ENCODE assay signal across 18 cellular contexts in genomic region chr1:73813726-73814125, GRCh38.
DNase-seq lines count a peak whose midpoint lies in the region; ATAC-seq and TF ChIP-seq lines count a peak whose summit lies in the region.
"Had no signal": no experiment of that assay in that cellular context is flagged by ENCODE, and none has a peak within 500 bp of the region (broad histone marks: within the 10 kb centered on the region; RNA-seq: fewer than 3 reads in every experiment).

No MANE protein-coding gene starts in this region.

- peaks cover 8% of the 10 kb centered on the region for H3K4me1 ChIP-seq in neural progenitor cell
- H3K4me1 ChIP-seq: esophagus squamous epithelium had no signal

- no peaks in the 10 kb centered on the region for H4K20me1 ChIP-seq in neural progenitor cell (ENCODE audit: low read depth)

- CTCF ChIA-PET in CD4-positive, alpha-beta T cell (lab: Charles Lee): no interaction called here

- no peaks in the 10 kb centered on the region for H3K9me3 ChIP-seq in SK-N-MC (ENCODE audit: low read depth, low read length)
- H3K9me3 ChIP-seq in neural progenitor cell (ENCODE audit: low read depth): no peaks in the 10 kb centered on the region
- H3K9me3 ChIP-seq in CD4-positive, alpha-beta T cell (ENCODE audit: control insufficient read depth, low read length): no peaks in the 10 kb centered on the region
- H3K9me3 ChIP-seq: esophagus squamous epithelium, neutrophil had no signal

- H3K27ac ChIP-seq in SK-N-MC (no peak overlapping the region), neural progenitor cell (no peak overlapping the region)
- H3K27ac ChIP-seq in CD4-positive, alpha-beta T cell (ENCODE audit: low read depth, low read length): no peak overlapping the region
- H3K27ac ChIP-seq: esophagus squamous epithelium, neutrophil had no signal

- POLR2A ChIA-PET in CD4-positive, alpha-beta T cell (lab: Charles Lee): no interaction called here

- no peaks in the 10 kb centered on the region for H3F3A ChIP-seq in neural progenitor cell (ENCODE audit: low read depth)

- peak overlapping the region; percentile 20; the same call in 1 of the 2 replicates for H3K4me3 ChIP-seq in SK-N-MC
- H3K4me3 ChIP-seq in neural progenitor cell: no peak overlapping the region
- H3K4me3 ChIP-seq: esophagus squamous epithelium had no signal

- no peak overlapping the region for H3K27ac Mint-ChIP-seq in neural progenitor cell
- H3K27ac Mint-ChIP-seq in CD4-positive, alpha-beta T cell: no peak overlapping the region
- H3K27ac Mint-ChIP-seq: activated naive CD4-positive, alpha-beta T cell treated with anti-CD3 and anti-CD28 coated beads, Interleukin-2, amount 50 U/mL, for 72 hours had no signal

- DNase-seq in NCI-H2171 treated with DMSO at 0.1 percent for 48 hours (lab: John Stamatoyannopoulos, UW) (peak; percentile 3), NCI-H2171 (lab: John Stamatoyannopoulos, UW) (no peak), HT-29 (ENCODE audit: low spot score) (peak; percentile 40), SK-N-MC (ENCODE audit: low read depth, low spot score) (no peak), neural progenitor cell (ENCODE audit: low spot score) (peak; percentile 18)
- no peak for DNase-seq in activated CD4-positive, alpha-beta T cell treated with anti-CD3 and anti-CD28 coated beads, Interleukin-2, amount 50 U/mL, for 4 hours
- DNase-seq in CD4-positive, alpha-beta T cell: no peak
- DNase-seq: activated CD4-positive, alpha-beta T cell treated with anti-CD3 and anti-CD28 coated beads for 1 hour; effector CD4-positive, alpha-beta T cell; esophagus squamous epithelium; NCI-H2029 treated with DMSO at 0.1 percent for 48 hours; small intestine; stimulated activated CD4-positive, alpha-beta T cell treated with anti-CD3 and anti-CD28 coated beads, Interleukin-4, amount 100 ng/mL, for 24 hours; T1000 had no signal

- no peaks in the 10 kb centered on the region for H3K36me3 Mint-ChIP-seq in neural progenitor cell
- H3K36me3 Mint-ChIP-seq in CD4-positive, alpha-beta T cell (ENCODE audit: low read depth): no peaks in the 10 kb centered on the region

- no peaks in the 10 kb centered on the region for H3K36me3 ChIP-seq in SK-N-MC (ENCODE audit: insufficient read depth, low read length)
- no peaks in the 10 kb centered on the region for H3K36me3 ChIP-seq in neural progenitor cell
- H3K36me3 ChIP-seq: esophagus squamous epithelium, neutrophil had no signal

- H3K9ac ChIP-seq in SK-N-MC (ENCODE audit: insufficient read length) (no peak overlapping the region), neural progenitor cell (no peak overlapping the region)

- no peak overlapping the region for H3K4me2 ChIP-seq in neural progenitor cell

- no peaks in the 10 kb centered on the region for H3K27me3 Mint-ChIP-seq in neural progenitor cell (ENCODE audit: insufficient read depth, low read depth)
- no peaks in the 10 kb centered on the region for H3K27me3 Mint-ChIP-seq in CD4-positive, alpha-beta T cell

- no peak overlapping the region for H2AFZ ChIP-seq in neural progenitor cell (replicated peaks)

- no peak for ATAC-seq in GM21528 (IDR thresholded peaks at IDR 0.05; ENCODE audit: low FRiP score, unreplicated experiment)
- no peak for ATAC-seq in CD4-positive, alpha-beta T cell (ENCODE audit: poor library complexity)
- ATAC-seq: activated naive CD4-positive, alpha-beta T cell treated with anti-CD3 and anti-CD28 coated beads, Interleukin-2, amount 50 U/mL, for 72 hours; left lobe of liver had no signal

- H3K79me2 ChIP-seq in neural progenitor cell (ENCODE audit: low read depth): no peaks in the 10 kb centered on the region

- H3K4me3 Mint-ChIP-seq in neural progenitor cell: no peak overlapping the region
- H3K4me3 Mint-ChIP-seq in CD4-positive, alpha-beta T cell: no peak overlapping the region

- H3K9me3 Mint-ChIP-seq in neural progenitor cell: peaks cover 11% of the 10 kb centered on the region
- peaks cover 2% of the 10 kb centered on the region for H3K9me3 Mint-ChIP-seq in CD4-positive, alpha-beta T cell

- intact Hi-C loops in CD4-positive, alpha-beta T cell (cut with DNase I, micrococcal nuclease): no loop called here

- no peaks in the 10 kb centered on the region for H3K4me1 Mint-ChIP-seq in neural progenitor cell
- no peaks in the 10 kb centered on the region for H3K4me1 Mint-ChIP-seq in CD4-positive, alpha-beta T cell (ENCODE audit: low read depth)

- no peak for TF ChIP-seq CTCF in neural progenitor cell (IDR thresholded peaks at IDR 0.05)
- no peak for TF ChIP-seq CTCF in CD4-positive, alpha-beta T cell (IDR thresholded peaks at IDR 0.05)

- H3K27me3 ChIP-seq in neural progenitor cell: no peaks in the 10 kb centered on the region
- no peaks in the 10 kb centered on the region for H3K27me3 ChIP-seq in CD4-positive, alpha-beta T cell (ENCODE audit: control insufficient read depth, insufficient read depth, low read length)
- H3K27me3 ChIP-seq: esophagus squamous epithelium, neutrophil had no signal

Comparison
In these comparisons a context has a peak if more than half of its experiments do, and no peak if none do; other contexts are left out.
1. DNase-seq: peak in NCI-H2171 treated with DMSO at 0.1 percent for 48 hours (single experiment), HT-29 (single experiment) and neural progenitor cell (single experiment); none in NCI-H2171 (single experiment), SK-N-MC (single experiment), activated CD4-positive, alpha-beta T cell treated with anti-CD3 and anti-CD28 coated beads, Interleukin-2, amount 50 U/mL, for 4 hours (0 of 2) and CD4-positive, alpha-beta T cell (0 of 10).